In the genomic region with DNA sequence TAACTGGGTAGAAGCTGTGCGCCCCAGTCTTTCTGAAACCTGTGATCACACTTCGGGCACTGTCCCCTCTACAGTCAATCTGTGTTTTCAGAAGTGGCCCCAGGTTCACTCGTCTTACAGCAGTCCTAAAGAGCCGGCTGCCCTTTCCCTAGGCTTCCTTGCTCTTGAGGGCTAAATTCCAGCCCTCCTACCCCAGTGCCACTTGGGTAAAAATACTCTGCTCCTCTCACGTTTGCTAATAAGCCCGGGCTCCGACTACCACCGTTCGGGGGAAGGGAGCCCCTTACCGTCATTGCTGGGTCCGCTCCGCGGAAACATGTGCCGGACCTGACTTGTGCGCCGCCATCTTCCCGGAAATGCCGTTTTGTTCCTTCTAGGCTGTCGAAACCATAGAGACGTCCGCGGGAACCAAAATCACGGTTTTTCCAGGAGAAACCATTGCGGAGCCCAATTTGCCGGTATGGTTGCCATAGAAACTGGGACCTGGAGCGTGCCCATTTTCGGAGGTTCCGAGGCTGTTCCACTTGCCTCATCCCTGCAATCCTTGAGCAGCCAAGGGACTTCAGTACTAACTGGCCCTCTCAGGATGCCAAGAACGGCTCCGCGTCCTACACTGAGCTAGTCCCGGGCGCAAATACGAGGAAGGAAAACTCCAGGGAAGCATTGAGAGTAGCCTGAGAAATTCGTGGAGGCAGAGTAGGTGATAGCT, we compare ENCODE assay signal across 8 cellular contexts. TPM values are rescaled to one million over a fixed set of nuclear protein-coding genes. Genes with fewer than 3 reads are reported as not detected.
DNase-seq lines count a peak whose midpoint lies in the region; ATAC-seq, FAIRE-seq and TF ChIP-seq lines count a peak whose summit lies in the region.

GPATCH4 (minus strand) TSS at position 358 of the 709 bp plus-strand sequence.

- TF ChIP-seq EP300 in A549 (IDR thresholded peaks at IDR 0.05): no peak

- peak; percentile 89 to 92 for DNase-seq in A549 (ENCODE audit: low read depth in 1 of 2, low spot score in 1 of 2)
- DNase-seq in PC-3: peak; percentile 90
- peak; percentile 66 for DNase-seq in activated T-cell treated with anti-CD3 and anti-CD28 coated beads for 48 hours (ENCODE audit: low read depth)
- DNase-seq in erythroblast (lab: John Stamatoyannopoulos, UW): peak; percentile 80 to 82
- peak; percentile 53 to 60 for DNase-seq in stimulated activated CD8-positive, alpha-beta memory T cell treated with anti-CD3 and anti-CD28 coated beads, Interleukin-4, amount 100 ng/mL, for 4 hours (ENCODE audit: low read depth in 2 of 2, low spot score in 1 of 2)

- peaks cover 31% of the 10 kb centered on the region for H3K36me3 ChIP-seq in PC-3 (ENCODE audit: low read depth, low read length)
- peaks cover 15 to 21% of the 10 kb centered on the region in 2 donors for H3K36me3 ChIP-seq in mucosa of rectum (ENCODE audit: control insufficient read depth in 2 of 2, insufficient read depth in 2 of 2, low read length in 2 of 2)

- H3K9me3 ChIP-seq in A549 (no peaks in the 10 kb centered on the region), PC-3 (ENCODE audit: low read length) (no peaks in the 10 kb centered on the region), mucosa of rectum (ENCODE audit: control insufficient read depth in 2 of 2, low read length in 2 of 2) (no peaks in the 10 kb centered on the region)

- H3K4me2 ChIP-seq in A549 (peak within 1 kb of the TSS; percentile 80), PC-3 (ENCODE audit: low read length) (peak within 1 kb of the TSS; percentile 93)

- peak within 1 kb of the TSS; percentile 77 for H3K4me3 ChIP-seq in A549
- H3K4me3 ChIP-seq in PC-3 (ENCODE audit: low read length): peak within 1 kb of the TSS; percentile 94
- peak within 1 kb of the TSS; percentile 78 to 99 for H3K4me3 ChIP-seq in mucosa of rectum (ENCODE audit: low read length in 2 of 2)

- H3K27ac ChIP-seq in A549 (peak within 1 kb of the TSS; percentile 86 to 94), PC-3 (ENCODE audit: low read length) (peak within 1 kb of the TSS; percentile 53), mucosa of rectum (ENCODE audit: low read depth in 2 of 2, low read length in 2 of 2) (peak within 1 kb of the TSS; percentile 49 to 74)

- ATAC-seq in A549: peak; percentile 86 to 87
- ATAC-seq in GM18868 (IDR thresholded peaks at IDR 0.05; ENCODE audit: unreplicated experiment): peak; percentile 53
- ATAC-seq in PC-3: peak; percentile 83

- peak within 1 kb of the TSS; percentile 99 for H2AFZ ChIP-seq in PC-3 (ENCODE audit: low read length)

- peaks cover 19% of the 10 kb centered on the region for H3K4me1 ChIP-seq in A549
- peaks cover 20% of the 10 kb centered on the region for H3K4me1 ChIP-seq in PC-3 (ENCODE audit: insufficient read depth, low read length)
- peaks cover 8% of the 10 kb centered on the region in 2 donors for H3K4me1 ChIP-seq in mucosa of rectum (ENCODE audit: control insufficient read depth in 2 of 2, insufficient read depth in 2 of 2, low read length in 2 of 2)

- intact Hi-C loops in PC-3 (cut with micrococcal nuclease): no loop called here

- peaks cover 26 to 30% (median 26%) of the 10 kb centered on the region in 3 donors for H3K4me1 Mint-ChIP-seq in IgD-negative memory B cell

- H3K9me2 ChIP-seq in PC-3 (replicated peaks; ENCODE audit: low read length): no peaks in the 10 kb centered on the region

- peak within 1 kb of the TSS; percentile 84 to 99 (median 98) for H3K4me3 Mint-ChIP-seq in IgD-negative memory B cell

- no peaks in the 10 kb centered on the region for H3K27me3 ChIP-seq in PC-3 (ENCODE audit: low read length)
- no peaks in the 10 kb centered on the region for H3K27me3 ChIP-seq in mucosa of rectum (ENCODE audit: control insufficient read depth in 2 of 2, insufficient read depth in 2 of 2, low read length in 2 of 2)

- peak within 1 kb of the TSS; percentile 72 to 99 (median 98) for H3K27ac Mint-ChIP-seq in IgD-negative memory B cell

- CTCF ChIA-PET in A549 (lab: Yijun Ruan, JAX): interaction anchor here (0.5 to 5.1 kb wide), 9 partner anchors 9 to 217 kb away, joined by 3 to 23 read pairs (median 3); partner anchors contain the start of gene NAXE
- CTCF ChIA-PET in PC-3 (lab: Charles Lee): no interaction called here

- peaks cover 4% of the 10 kb centered on the region for H3K36me3 Mint-ChIP-seq in IgD-negative memory B cell

- peaks cover 43% of the 10 kb centered on the region for H3K79me2 ChIP-seq in PC-3 (ENCODE audit: low read length)

- H3K9me3 Mint-ChIP-seq in IgD-negative memory B cell: no peaks in the 10 kb centered on the region

- H3F3A ChIP-seq in PC-3 (ENCODE audit: low read length, unreplicated experiment): no peaks in the 10 kb centered on the region

- TF ChIP-seq POLR2A in A549 (IDR thresholded peaks at IDR 0.05; ENCODE audit: low read length): peak; percentile 87
- TF ChIP-seq POLR2A in erythroblast (IDR thresholded peaks at IDR 0.05; ENCODE audit: low read length): peak; percentile 78

- WGBS in A549 (ENCODE audit: missing lambda C conversion rate): under 1% methylated on average over 30 of the region's 35 CpGs

- FAIRE-seq in A549 (lab: Jason Lieb, UNC): no peak

- POLR2A ChIA-PET in A549 (lab: Yijun Ruan, JAX) (interaction anchor here (0.9 to 2.3 kb wide), 3 partner anchors 10 to 144 kb away, joined by 3 to 16 read pairs (median 10); partner anchors contain the start of genes MEF2D and NAXE), PC-3 (lab: Charles Lee; ENCODE audit: unreplicated experiment) (interaction anchor here (0.5 to 0.6 kb wide), 4 partner anchors 14 to 101 kb away, joined by 3 to 19 read pairs (median 4); partner anchors contain the start of gene MEF2D)

- TF ChIP-seq CTCF in A549 (IDR thresholded peaks at IDR 0.05) (no peak), PC-3 (conservative IDR thresholded peaks at IDR 0.05; ENCODE audit: low read depth, low read length) (no peak)

- TF ChIP-seq RAD21 in A549 (conservative IDR thresholded peaks at IDR 0.05 in 1 of 2, IDR thresholded peaks at IDR 0.05 in 1 of 2): no peak

- no peaks in the 10 kb centered on the region for H4K20me1 ChIP-seq in PC-3 (ENCODE audit: low read length)

- peak within 1 kb of the TSS; percentile 92 for H3K9ac ChIP-seq in PC-3 (ENCODE audit: low read length)
- peak within 1 kb of the TSS; percentile 72 to 81 for H3K9ac ChIP-seq in mucosa of rectum (ENCODE audit: low read depth in 1 of 2, low read length in 2 of 2)

- TSS peak; percentile 77 for BruUV-seq in PC-3 (replicated peaks; lab: Mats Ljungman, UMichigan)

- H3K27me3 Mint-ChIP-seq in IgD-negative memory B cell: no peaks in the 10 kb centered on the region

TF ChIP-seq in A549, 52 proteins besides CTCF, POLR2A, EP300 and RAD21 (continues in another document):
- TF ChIP-seq GATA3 (IDR thresholded peaks at IDR 0.05; ENCODE audit: borderline replicate concordance) (no peak; the same call in 1 of the 2 replicates), SMC3 (IDR thresholded peaks at IDR 0.05) (no peak), HOXB5 (CRISPR knock-in tag; IDR thresholded peaks at IDR 0.05) (no peak), EHMT2 (IDR thresholded peaks at IDR 0.05; ENCODE audit: low read depth) (no peak), SREBF2 (IDR thresholded peaks at IDR 0.05) (no peak), JUN (IDR thresholded peaks at IDR 0.05) (peak; percentile 74 to 92), HES2 (IDR thresholded peaks at IDR 0.05) (no peak), ZSCAN20 (CRISPR knock-in tag; IDR thresholded peaks at IDR 0.05) (no peak), CEBPB (IDR thresholded peaks at IDR 0.05) (peak in 1 of 2 experiments; percentile 28; a peak in 1 of 4 replicates), PHF8 (IDR thresholded peaks at IDR 0.05; ENCODE audit: borderline replicate concordance, low read depth) (peak; percentile 76), JUNB (IDR thresholded peaks at IDR 0.05) (no peak), MAFK (IDR thresholded peaks at IDR 0.05; ENCODE audit: partially characterized antibody) (no peak), FOSL2 (IDR thresholded peaks at IDR 0.05) (no peak), FOSL2 (CRISPR knock-in tag; IDR thresholded peaks at IDR 0.05) (no peak), RFX5 (IDR thresholded peaks at IDR 0.05) (no peak), KDM5A (IDR thresholded peaks at IDR 0.05) (peak; percentile 86), RCOR1 (IDR thresholded peaks at IDR 0.05; ENCODE audit: low read depth, low read length) (no peak), HOXA7 (CRISPR knock-in tag; IDR thresholded peaks at IDR 0.05) (no peak), HEYL (CRISPR knock-in tag; IDR thresholded peaks at IDR 0.05) (no peak)
- TF ChIP-seq, protein P1, sequence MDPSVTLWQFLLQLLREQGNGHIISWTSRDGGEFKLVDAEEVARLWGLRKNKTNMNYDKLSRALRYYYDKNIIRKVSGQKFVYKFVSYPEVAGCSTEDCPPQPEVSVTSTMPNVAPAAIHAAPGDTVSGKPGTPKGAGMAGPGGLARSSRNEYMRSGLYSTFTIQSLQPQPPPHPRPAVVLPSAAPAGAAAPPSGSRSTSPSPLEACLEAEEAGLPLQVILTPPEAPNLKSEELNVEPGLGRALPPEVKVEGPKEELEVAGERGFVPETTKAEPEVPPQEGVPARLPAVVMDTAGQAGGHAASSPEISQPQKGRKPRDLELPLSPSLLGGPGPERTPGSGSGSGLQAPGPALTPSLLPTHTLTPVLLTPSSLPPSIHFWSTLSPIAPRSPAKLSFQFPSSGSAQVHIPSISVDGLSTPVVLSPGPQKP (IDR thresholded peaks at IDR 0.05; ENCODE audit: low read depth, low read length): no peak
- TF ChIP-seq, protein P2, sequence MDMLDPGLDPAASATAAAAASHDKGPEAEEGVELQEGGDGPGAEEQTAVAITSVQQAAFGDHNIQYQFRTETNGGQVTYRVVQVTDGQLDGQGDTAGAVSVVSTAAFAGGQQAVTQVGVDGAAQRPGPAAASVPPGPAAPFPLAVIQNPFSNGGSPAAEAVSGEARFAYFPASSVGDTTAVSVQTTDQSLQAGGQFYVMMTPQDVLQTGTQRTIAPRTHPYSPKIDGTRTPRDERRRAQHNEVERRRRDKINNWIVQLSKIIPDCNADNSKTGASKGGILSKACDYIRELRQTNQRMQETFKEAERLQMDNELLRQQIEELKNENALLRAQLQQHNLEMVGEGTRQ (IDR thresholded peaks at IDR 0.05): no peak

RNA-seq across cellular contexts. Expression of gene GPATCH4, which starts in this region (rescaled TPM):
- 68.1 and 76.1 TPM in 2 replicates for polyA plus RNA-seq in A549 (2011; rRNA removed)
- polyA plus RNA-seq in A549 (2012; cell fraction: cytosol; rRNA removed): 40.7 and 41.4 TPM in 2 replicates
- polyA plus RNA-seq in A549 (2012; cell fraction: nucleus; rRNA removed): 23.6 and 28.2 TPM in 2 replicates
- 85.2 to 94.7 TPM (median 85.3 TPM) in 3 replicates for polyA plus RNA-seq in A549 (2017; fragmentation: RNase III; extraction: RNeasy Plus Mini Kit Qiagen cat#74134 plus additional on column Dnase treatment)
- 64.1 and 79.6 TPM in 2 replicates for polyA minus RNA-seq in A549 (2011; rRNA and poly(A)+ RNA removed)
- 45.5 TPM for polyA plus RNA-seq in IgD-negative memory B cell
- total RNA-seq in PC-3 (2014; rRNA removed): 37.3 and 73.7 TPM in 2 replicates

Comparison
In these comparisons a context has a peak if more than half of its experiments do, and no peak if none do; other contexts are left out.
1. Peak in every context shown above with its lines: DNase-seq, ATAC-seq, H3K4me3 ChIP-seq and H3K27ac ChIP-seq.